In the genomic region with DNA sequence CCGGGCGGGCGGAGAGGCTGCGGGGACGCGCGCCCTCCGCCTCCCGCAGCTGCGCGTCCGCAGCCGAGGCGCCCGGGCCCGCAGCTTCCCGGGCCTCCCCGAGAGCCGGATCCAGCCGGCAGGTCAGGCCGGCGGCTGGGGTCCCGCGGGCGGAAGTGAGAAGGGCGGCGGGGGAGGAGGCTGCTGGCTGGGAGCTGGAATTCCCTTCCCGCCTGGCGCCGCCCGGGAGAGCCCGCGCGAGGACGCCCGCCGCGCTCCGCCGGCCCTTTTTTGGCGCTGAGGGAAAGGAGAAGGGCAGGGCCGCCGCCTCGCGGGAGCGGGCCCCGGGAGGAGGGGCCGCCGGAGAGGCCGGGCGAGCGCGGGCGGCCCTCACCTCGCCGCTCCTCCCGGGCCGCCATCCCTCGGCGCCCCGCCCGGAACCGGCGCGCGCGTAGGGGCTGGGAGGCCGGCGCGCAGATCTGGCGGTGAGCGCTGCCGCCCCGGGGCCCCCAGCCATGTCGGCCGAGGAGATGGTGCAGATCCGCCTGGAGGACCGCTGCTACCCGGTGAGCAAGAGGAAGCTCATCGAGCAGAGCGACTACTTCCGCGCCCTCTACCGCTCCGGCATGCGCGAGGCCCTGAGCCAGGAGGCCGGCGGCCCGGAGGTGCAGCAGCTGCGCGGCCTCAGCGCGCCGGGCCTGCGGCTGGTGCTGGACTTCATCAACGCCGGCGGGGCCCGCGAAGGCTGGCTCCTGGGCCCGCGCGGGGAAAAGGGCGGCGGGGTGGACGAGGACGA, we compare ENCODE assay signal across 8 cellular contexts. TPM values are rescaled to one million over a fixed set of nuclear protein-coding genes. Genes with fewer than 3 reads are reported as not detected.
A peak's percentile ranks its signal among the peaks of the same experiment; 100 is the strongest.
DNase-seq lines count a peak whose midpoint lies in the region; ATAC-seq and TF ChIP-seq lines count a peak whose summit lies in the region.

A gene with protein sequence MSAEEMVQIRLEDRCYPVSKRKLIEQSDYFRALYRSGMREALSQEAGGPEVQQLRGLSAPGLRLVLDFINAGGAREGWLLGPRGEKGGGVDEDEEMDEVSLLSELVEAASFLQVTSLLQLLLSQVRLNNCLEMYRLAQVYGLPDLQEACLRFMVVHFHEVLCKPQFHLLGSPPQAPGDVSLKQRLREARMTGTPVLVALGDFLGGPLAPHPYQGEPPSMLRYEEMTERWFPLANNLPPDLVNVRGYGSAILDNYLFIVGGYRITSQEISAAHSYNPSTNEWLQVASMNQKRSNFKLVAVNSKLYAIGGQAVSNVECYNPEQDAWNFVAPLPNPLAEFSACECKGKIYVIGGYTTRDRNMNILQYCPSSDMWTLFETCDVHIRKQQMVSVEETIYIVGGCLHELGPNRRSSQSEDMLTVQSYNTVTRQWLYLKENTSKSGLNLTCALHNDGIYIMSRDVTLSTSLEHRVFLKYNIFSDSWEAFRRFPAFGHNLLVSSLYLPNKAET (plus strand): TSS at position 397 of the 775 bp plus-strand sequence. CDS start 98 bp downstream, at position 495.
MANSC4 (minus strand) TSS at position 400 of the 775 bp plus-strand sequence. CDS start 8,960 bp downstream, outside the sequence.

- no peaks in the 10 kb centered on the region for H3K36me3 ChIP-seq in CD8-positive, alpha-beta T cell (ENCODE audit: insufficient read depth, low read length)
- H3K36me3 ChIP-seq in mucosa of rectum (ENCODE audit: control insufficient read depth in 2 of 2, insufficient read depth in 2 of 2, low read length in 2 of 2): peaks cover 0 to 3% of the 10 kb centered on the region in 2 donors

- no peaks in the 10 kb centered on the region for H3K27me3 ChIP-seq in CD8-positive, alpha-beta T cell (ENCODE audit: insufficient read depth, low read length)
- no peaks in the 10 kb centered on the region for H3K27me3 ChIP-seq in mucosa of rectum (ENCODE audit: control insufficient read depth in 2 of 2, insufficient read depth in 2 of 2, low read length in 2 of 2)

- peak within 1 kb of the TSS; percentile 73 for H3K4me3 ChIP-seq in CD8-positive, alpha-beta T cell (ENCODE audit: low read depth, low read length)
- H3K4me3 ChIP-seq in epithelial cell of proximal tubule (ENCODE audit: low read depth, low read length) (peak within 1 kb of the TSS; percentile 83), mucosa of rectum (ENCODE audit: low read length in 2 of 2) (peak within 1 kb of the TSS; percentile 81)

- TF ChIP-seq CTCF in CD8-positive, alpha-beta T cell (IDR thresholded peaks at IDR 0.05): no peak
- TF ChIP-seq CTCF in epithelial cell of proximal tubule (conservative IDR thresholded peaks at IDR 0.05; ENCODE audit: low read depth, low read length): peak; percentile 2

- H3K36me3 Mint-ChIP-seq in CD8-positive, alpha-beta T cell: peaks cover 12% of the 10 kb centered on the region

- peak within 1 kb of the TSS; percentile 91 for H3K27ac Mint-ChIP-seq in CD8-positive, alpha-beta T cell

- ATAC-seq in CD8-positive, alpha-beta T cell: peak; percentile 84
- ATAC-seq in GM19397 (IDR thresholded peaks at IDR 0.05; ENCODE audit: unreplicated experiment) (peak; percentile 81), HG03521 (IDR thresholded peaks at IDR 0.05; ENCODE audit: unreplicated experiment) (peak; percentile 82)

- POLR2A ChIA-PET in CD8-positive, alpha-beta T cell (lab: Charles Lee): interaction anchor here (0.7 to 2.2 kb wide), 15 partner anchors 8 to 947 kb away, joined by 3 to 10 read pairs (median 3); partner anchors contain the start of genes CCDC91, ITPR2 and TM7SF3

- peaks cover 15% of the 10 kb centered on the region for H3K4me1 ChIP-seq in CD8-positive, alpha-beta T cell (ENCODE audit: insufficient read depth, low read length)
- H3K4me1 ChIP-seq in mucosa of rectum (ENCODE audit: control insufficient read depth in 2 of 2, insufficient read depth in 2 of 2, low read length in 2 of 2): peaks cover 8 to 11% of the 10 kb centered on the region in 2 donors

- CTCF ChIA-PET in CD8-positive, alpha-beta T cell (lab: Charles Lee): interaction anchor here (0.7 to 1.9 kb wide), 7 partner anchors 9 to 70 kb away, joined by 3 to 7 read pairs (median 4); no protein-coding TSS in a partner anchor

- peak; percentile 27 to 81 (median 62) for DNase-seq in CD8-positive, alpha-beta T cell
- DNase-seq in NOMO-1 treated with dmso at 0.1 percent for 144 hours (lab: John Stamatoyannopoulos, UW; ENCODE audit: unreplicated experiment) (peak; percentile 56), activated T-cell treated with anti-CD3 and anti-CD28 coated beads for 24 hours (ENCODE audit: low read depth) (peak; percentile 51), epithelial cell of proximal tubule (ENCODE audit: low read depth) (no peak)
- peak; percentile 74 for DNase-seq in stimulated activated CD8-positive, alpha-beta memory T cell treated with anti-CD3 and anti-CD28 coated beads, Interleukin-4, amount 100 ng/mL, for 48 hours

- H3K9ac ChIP-seq in mucosa of rectum (ENCODE audit: low read depth in 1 of 2, low read length in 2 of 2): peak within 1 kb of the TSS; percentile 79 to 84

- no peaks in the 10 kb centered on the region for H3K9me3 Mint-ChIP-seq in CD8-positive, alpha-beta T cell

- H3K4me3 Mint-ChIP-seq in CD8-positive, alpha-beta T cell: peak within 1 kb of the TSS; percentile 88

- peak within 1 kb of the TSS; percentile 53 for H3K27ac ChIP-seq in CD8-positive, alpha-beta T cell (ENCODE audit: low read depth, low read length)
- H3K27ac ChIP-seq in mucosa of rectum (ENCODE audit: low read depth in 2 of 2, low read length in 2 of 2): peak within 1 kb of the TSS; percentile 81 to 83

- H3K9me3 ChIP-seq in CD8-positive, alpha-beta T cell (ENCODE audit: low read length): no peaks in the 10 kb centered on the region
- H3K9me3 ChIP-seq in mucosa of rectum (ENCODE audit: control insufficient read depth in 2 of 2, low read length in 2 of 2): no peaks in the 10 kb centered on the region

- H3K4me1 Mint-ChIP-seq in CD8-positive, alpha-beta T cell (ENCODE audit: low read depth): peaks cover 42% of the 10 kb centered on the region

- intact Hi-C loops in CD8-positive, alpha-beta T cell (cut with DNase I, micrococcal nuclease): loop anchor here (2.0 kb wide), 3 partner anchors 41 to 841 kb away; partner anchors contain the start of genes MRPS35 (in 2 of the 2) and FGFR1OP2 (in 1 of the 2)

- no peaks in the 10 kb centered on the region for H3K27me3 Mint-ChIP-seq in CD8-positive, alpha-beta T cell (ENCODE audit: low read depth)

RNA-seq across cellular contexts. Expression of the first gene that starts in this region (rescaled TPM):
- 10 to 100 TPM; 11.0 to 11.1 TPM for total RNA-seq in CD8-positive, alpha-beta T cell
- total RNA-seq in epithelial cell of proximal tubule: 16.9 TPM in 2 replicates

RNA-seq across cellular contexts. Expression of gene MANSC4, which starts in this region (rescaled TPM):
- not detected for total RNA-seq in CD8-positive, alpha-beta T cell
- not detected in 2 replicates for total RNA-seq in epithelial cell of proximal tubule
